In the genomic region with DNA sequence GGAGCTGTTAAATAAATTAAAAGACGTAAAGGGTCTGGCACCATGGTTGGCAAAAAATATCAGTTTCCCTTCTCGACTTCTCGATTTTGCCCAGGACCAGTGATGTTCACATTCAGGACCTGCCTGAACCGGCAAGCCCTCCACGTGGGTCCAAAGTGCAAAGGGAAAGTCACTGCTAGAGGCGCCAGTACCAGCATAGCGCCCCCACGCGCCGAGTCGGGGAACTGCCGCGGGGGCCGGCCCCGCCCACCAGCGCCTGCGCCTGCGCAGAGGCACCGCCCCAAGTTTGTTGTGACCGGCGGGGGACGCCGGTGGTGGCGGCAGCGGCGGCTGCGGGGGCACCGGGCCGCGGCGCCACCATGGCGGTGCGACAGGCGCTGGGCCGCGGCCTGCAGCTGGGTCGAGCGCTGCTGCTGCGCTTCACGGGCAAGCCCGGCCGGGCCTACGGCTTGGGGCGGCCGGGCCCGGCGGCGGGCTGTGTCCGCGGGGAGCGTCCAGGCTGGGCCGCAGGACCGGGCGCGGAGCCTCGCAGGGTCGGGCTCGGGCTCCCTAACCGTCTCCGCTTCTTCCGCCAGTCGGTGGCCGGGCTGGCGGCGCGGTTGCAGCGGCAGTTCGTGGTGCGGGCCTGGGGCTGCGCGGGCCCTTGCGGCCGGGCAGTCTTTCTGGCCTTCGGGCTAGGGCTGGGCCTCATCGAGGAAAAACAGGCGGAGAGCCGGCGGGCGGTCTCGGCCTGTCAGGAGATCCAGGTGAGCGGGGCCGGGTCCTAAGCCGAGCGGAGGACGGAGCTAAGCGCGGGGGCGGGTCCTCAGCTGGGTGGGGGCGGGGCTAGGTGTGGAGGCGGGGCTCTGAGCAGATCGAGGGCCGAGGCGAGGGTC, we compare ENCODE assay signal across 8 cellular contexts. TPM values are rescaled to one million over a fixed set of nuclear protein-coding genes. Genes with fewer than 3 reads are reported as not detected.
A peak's percentile ranks its signal among the peaks of the same experiment; 100 is the strongest.
DNase-seq lines count a peak whose midpoint lies in the region; ATAC-seq, FAIRE-seq and TF ChIP-seq lines count a peak whose summit lies in the region.

A gene (plus strand): TSS at position 269 of the 875 bp plus-strand sequence. CDS start 91 bp downstream, at position 360.

- H3K36me3 ChIP-seq in Caco-2 (ENCODE audit: control insufficient read depth, insufficient read depth, low read length) (no peaks in the 10 kb centered on the region), SU-DHL-6 (ENCODE audit: low read length) (no peaks in the 10 kb centered on the region), pancreas (peaks cover 0 to 13% (median 5%) of the 10 kb centered on the region in 3 donors), thymus (ENCODE audit: control insufficient read depth, insufficient read depth) (peaks cover 8% of the 10 kb centered on the region)

- TF ChIP-seq CTCF in Caco-2 (IDR thresholded peaks at IDR 0.05; ENCODE audit: insufficient read depth in 1 of 2, low read depth in 1 of 2, low read length in 1 of 2, severe bottlenecking in 1 of 2, unreplicated experiment in 1 of 2) (peak; percentile 85 to 93), SU-DHL-6 (IDR thresholded peaks at IDR 0.05; ENCODE audit: insufficient read depth, low read length, poor library complexity, severe bottlenecking) (peak; percentile 99), pancreas (IDR thresholded peaks at IDR 0.05) (peak; percentile 96 to 99 (median 98))

- no peaks in the 10 kb centered on the region for H3F3A ChIP-seq in SU-DHL-6 (ENCODE audit: insufficient read depth)

- H3K9me2 ChIP-seq in SU-DHL-6 (replicated peaks; ENCODE audit: insufficient read depth, low read length): no peaks in the 10 kb centered on the region

- H3K27ac ChIP-seq in SU-DHL-6 (ENCODE audit: low read depth, low read length) (no peak within 1 kb of the TSS; the same call in 1 of the 2 replicates), pancreas (peak within 1 kb of the TSS; percentile 73 to 90 (median 82)), thymus (ENCODE audit: low read depth) (peak within 1 kb of the TSS; percentile 92)

- H3K27me3 Mint-ChIP-seq in Caco-2 (ENCODE audit: insufficient read depth, unreplicated experiment): no peaks in the 10 kb centered on the region
- H3K27me3 Mint-ChIP-seq in activated naive CD8-positive, alpha-beta T cell treated with anti-CD3 and anti-CD28 coated beads, Interleukin-2, amount 50 U/mL, for 24 hours: no peaks in the 10 kb centered on the region

- no peaks in the 10 kb centered on the region for H3K9me3 Mint-ChIP-seq in Caco-2 (ENCODE audit: unreplicated experiment)
- H3K9me3 Mint-ChIP-seq in activated naive CD8-positive, alpha-beta T cell treated with anti-CD3 and anti-CD28 coated beads, Interleukin-2, amount 50 U/mL, for 24 hours: peaks cover 6% of the 10 kb centered on the region

- no peaks in the 10 kb centered on the region for H3K36me3 Mint-ChIP-seq in Caco-2 (ENCODE audit: insufficient read depth, unreplicated experiment)
- H3K36me3 Mint-ChIP-seq in activated naive CD8-positive, alpha-beta T cell treated with anti-CD3 and anti-CD28 coated beads, Interleukin-2, amount 50 U/mL, for 24 hours (ENCODE audit: low read depth): no peaks in the 10 kb centered on the region

- H3K9ac ChIP-seq in SU-DHL-6 (ENCODE audit: low read length): peak within 1 kb of the TSS; percentile 72

- H3K9me3 ChIP-seq in Caco-2 (no peaks in the 10 kb centered on the region), SU-DHL-6 (ENCODE audit: insufficient read depth, low read length) (no peaks in the 10 kb centered on the region), pancreas (no peaks in the 10 kb centered on the region), thymus (ENCODE audit: control insufficient read depth) (no peaks in the 10 kb centered on the region)

- CTCF ChIA-PET in Caco-2 (lab: Charles Lee): interaction anchor here (0.5 to 3.8 kb wide), 13 partner anchors 13 to 110 kb away, joined by 3 to 41 read pairs (median 5); a partner anchor contains a TSS

- H3K27ac Mint-ChIP-seq in Caco-2 (ENCODE audit: unreplicated experiment): peak within 1 kb of the TSS; percentile 56
- H3K27ac Mint-ChIP-seq in activated naive CD8-positive, alpha-beta T cell treated with anti-CD3 and anti-CD28 coated beads, Interleukin-2, amount 50 U/mL, for 24 hours: peak within 1 kb of the TSS; percentile 11

- ATAC-seq in GM21723 (IDR thresholded peaks at IDR 0.05; ENCODE audit: unreplicated experiment): peak; percentile 72
- ATAC-seq in activated naive CD8-positive, alpha-beta T cell treated with anti-CD3 and anti-CD28 coated beads, Interleukin-2, amount 50 U/mL, for 24 hours: peak; percentile 75
- peak; percentile 95 for ATAC-seq in Right ventricle myocardium superior (ENCODE audit: poor library complexity)
- peak; percentile 92 to 96 (median 94) for ATAC-seq in pancreas

- H4K20me1 ChIP-seq in SU-DHL-6 (ENCODE audit: low read depth, low read length): no peaks in the 10 kb centered on the region

- FAIRE-seq in pancreas (lab: Jason Lieb, UNC): no peak

- 1% methylated on average over 65 to 93 of the region's 93 CpGs for WGBS in pancreas, 2 donors
- 2% methylated on average over 93 of the region's 93 CpGs for WGBS in thymus

- H3K27me3 ChIP-seq in Caco-2 (replicated peaks; ENCODE audit: control insufficient read depth, insufficient read depth, low read length) (no peaks in the 10 kb centered on the region), SU-DHL-6 (ENCODE audit: low read length) (no peaks in the 10 kb centered on the region), pancreas (no peaks in the 10 kb centered on the region), thymus (ENCODE audit: control insufficient read depth, insufficient read depth) (no peaks in the 10 kb centered on the region)

- intact Hi-C loops in Caco-2 (cut with micrococcal nuclease; ENCODE audit: unreplicated experiment): loop anchor here (1.0 to 5.0 kb wide), 3 partner anchors 59 to 111 kb away; no protein-coding TSS in a partner anchor
- intact Hi-C loops in Right ventricle myocardium superior (cut with DNase I): loop anchor here (5.0 kb wide), 2 partner anchors 46 to 61 kb away; a partner anchor contains a TSS
- intact Hi-C loops in pancreas (cut with DNase I): loop anchor here in 1 of 3 donors (10.0 kb wide), 1 partner anchor 109 kb away; no protein-coding TSS in a partner anchor

- H3K4me1 Mint-ChIP-seq in Caco-2 (ENCODE audit: low read depth, unreplicated experiment): peaks cover 9% of the 10 kb centered on the region
- peaks cover 20% of the 10 kb centered on the region for H3K4me1 Mint-ChIP-seq in activated naive CD8-positive, alpha-beta T cell treated with anti-CD3 and anti-CD28 coated beads, Interleukin-2, amount 50 U/mL, for 24 hours

- H3K4me1 ChIP-seq in Caco-2: peaks cover 20% of the 10 kb centered on the region
- peaks cover 0 to 7% (median 0%) of the 10 kb centered on the region in 3 donors for H3K4me1 ChIP-seq in pancreas
- peaks cover 13% of the 10 kb centered on the region for H3K4me1 ChIP-seq in thymus (ENCODE audit: control insufficient read depth, insufficient read depth, low read length)

- no TSS peak for BruUV-seq in Caco-2 (replicated peaks; lab: Mats Ljungman, UMichigan)

- H2AFZ ChIP-seq in SU-DHL-6 (ENCODE audit: low read depth, low read length, severe bottlenecking): peak within 1 kb of the TSS; percentile 99

- POLR2A ChIA-PET in Caco-2 (lab: Charles Lee): interaction anchor here (0.5 to 0.6 kb wide), 2 partner anchors 43 to 169 kb away, joined by 3 to 5 read pairs; no protein-coding TSS in a partner anchor

- peak within 1 kb of the TSS; percentile 83 for H3K4me3 Mint-ChIP-seq in Caco-2 (ENCODE audit: unreplicated experiment)
- H3K4me3 Mint-ChIP-seq in activated naive CD8-positive, alpha-beta T cell treated with anti-CD3 and anti-CD28 coated beads, Interleukin-2, amount 50 U/mL, for 24 hours: peak within 1 kb of the TSS; percentile 84

- H3K79me2 ChIP-seq in SU-DHL-6 (ENCODE audit: insufficient read depth, low read length): no peaks in the 10 kb centered on the region

- H3K4me3 ChIP-seq in Caco-2 (ENCODE audit: low read depth, low read length) (peak within 1 kb of the TSS; percentile 72), SU-DHL-6 (ENCODE audit: insufficient read depth, low read length, poor library complexity, severe bottlenecking) (peak within 1 kb of the TSS; percentile 85), pancreas (peak within 1 kb of the TSS; percentile 71 to 98 (median 94)), thymus (ENCODE audit: low read length) (peak within 1 kb of the TSS; percentile 97)

- peak; percentile 83 to 92 for DNase-seq in Caco-2
- peak; percentile 80 for DNase-seq in NAMALWA (ENCODE audit: low spot score)
- peak; percentile 88 for DNase-seq in activated naive CD8-positive, alpha-beta T cell treated with anti-CD3 and anti-CD28 coated beads, Interleukin-2, amount 50 U/mL, for 24 hours
- peak; percentile 89 for DNase-seq in Right ventricle myocardium superior
- peak; percentile 75 to 97 (median 87) for DNase-seq in pancreas

- H3K4me2 ChIP-seq in SU-DHL-6 (ENCODE audit: low read depth, low read length, poor library complexity, severe bottlenecking): peak within 1 kb of the TSS; percentile 85

RNA-seq across cellular contexts. Expression of the gene that starts here (rescaled TPM):
- 18.4 and 23.2 TPM in 2 replicates for total RNA-seq in Caco-2 (2022)
- 288 TPM for total RNA-seq in Right ventricle myocardium superior
- 10 to 100 TPM; 15.6 to 33.4 (median 27.7) TPM for total RNA-seq in pancreas
- 10 to 100 TPM; 28.5 to 38.0 TPM for polyA plus RNA-seq in pancreas
- 51.7 TPM for polyA plus RNA-seq in thymus
